In genomic region chr11:65182258-65183170, GRCh38 we compare ENCODE assay signal across 9 cellular contexts. TPM values are rescaled to one million over a fixed set of nuclear protein-coding genes. Genes with fewer than 3 reads are reported as not detected.
A peak's percentile ranks its signal among the peaks of the same experiment; 100 is the strongest.
DNase-seq lines count a peak whose midpoint lies in the region; ATAC-seq, FAIRE-seq and TF ChIP-seq lines count a peak whose summit lies in the region.
"Had no signal": no experiment of that assay in that cellular context is flagged by ENCODE, and none has a peak within 500 bp of the region (broad histone marks: within the 10 kb centered on the region; RNA-seq: fewer than 3 reads in every experiment).

No MANE protein-coding gene starts in this region.

- H3K9me3 Mint-ChIP-seq in IgD-negative memory B cell, result no peaks in the 10 kb centered on the region

- peaks cover 0 to 21% (median 9%) of the 10 kb centered on the region in 3 donors for H3K36me3 ChIP-seq in pancreas

- no peaks in the 10 kb centered on the region for H3K27me3 Mint-ChIP-seq in IgD-negative memory B cell

- peak; percentile 23 to 67 (median 48) for ATAC-seq in pancreas
- ATAC-seq in HG02938 (IDR thresholded peaks at IDR 0.05; ENCODE audit: unreplicated experiment), result no peak
- no peak for ATAC-seq in HG03097 (IDR thresholded peaks at IDR 0.05; ENCODE audit: low FRiP score, unreplicated experiment)

- peak overlapping the region; percentile 87 to 96 (median 92) for H3K27ac ChIP-seq in pancreas

- peak overlapping the region; percentile 82 to 94 (median 87) for H3K4me3 ChIP-seq in pancreas

- DNase-seq in DMS79 treated with DMSO at 0.1 percent for 48 hours (lab: John Stamatoyannopoulos, UW) (peak; percentile 77), head of caudate nucleus (peak in 33 of 42 donors; percentile 19 to 68 (median 45)), pancreas (peak; percentile 56 to 83 (median 64)), NCI-H2107 treated with DMSO at 0.1 percent for 48 hours (lab: John Stamatoyannopoulos, UW; ENCODE audit: unreplicated experiment) (no peak)
- DNase-seq in activated CD8-positive, alpha-beta memory T cell treated with anti-CD3 and anti-CD28 coated beads, Interleukin-2, amount 50 U/mL, for 48 hours, result peak; percentile 58

- H3K4me1 ChIP-seq in pancreas, result peaks cover 0 to 17% (median 0%) of the 10 kb centered on the region in 3 donors

- H3K27ac Mint-ChIP-seq in IgD-negative memory B cell, result peak overlapping the region in 2 of 3 donors; percentile 39 to 42

- H3K4me3 Mint-ChIP-seq in IgD-negative memory B cell, result peak overlapping the region; percentile 67 to 89 (median 86)

- TF ChIP-seq CTCF in pancreas (IDR thresholded peaks at IDR 0.05), result no peak

- FAIRE-seq in pancreas (lab: Jason Lieb, UNC), result no peak

- peaks cover 5 to 26% (median 9%) of the 10 kb centered on the region in 3 donors for H3K4me1 Mint-ChIP-seq in IgD-negative memory B cell

- intact Hi-C loops in head of caudate nucleus (cut with DNase I), result no loop called here
- intact Hi-C loops in pancreas (cut with DNase I), result loop anchor here in 2 of 3 donors (5.0 kb wide), 1 partner anchor 50 kb away; the partner anchor contains the start of gene SYVN1 (in 2 of the 2)

- H3K36me3 Mint-ChIP-seq in IgD-negative memory B cell, result no peaks in the 10 kb centered on the region

- no peaks in the 10 kb centered on the region for H3K27me3 ChIP-seq in pancreas

- 32 to 33% methylated on average over 23 of the region's 23 CpGs for WGBS in pancreas, 2 donors

- no peaks in the 10 kb centered on the region for H3K9me3 ChIP-seq in pancreas

RNA-seq across cellular contexts. Expression of gene CAPN1, which starts 0.8 kb away (rescaled TPM):
- 113 TPM for polyA plus RNA-seq in IgD-negative memory B cell
- total RNA-seq in pancreas, result 100 to 1,000 TPM; 103 to 139 (median 107) TPM
- 100 to 1,000 TPM; 111 to 144 TPM for polyA plus RNA-seq in pancreas

RNA-seq across cellular contexts. Expression of gene SPDYC, which starts 12.5 kb away (rescaled TPM):
- polyA plus RNA-seq in IgD-negative memory B cell (not detected), pancreas (under 1 TPM in 1 of 2 donors, not detected in 1; 0.14 TPM)
- total RNA-seq in pancreas, result not detected
- total RNA-seq: subcutaneous adipose tissue had no signal

RNA-seq across cellular contexts. Expression of gene SYVN1, which starts 48.2 kb away (rescaled TPM):
- polyA plus RNA-seq in IgD-negative memory B cell (61.2 TPM), pancreas (10 to 100 TPM; 63.4 to 64.8 TPM)
- 10 to 100 TPM; 47.5 to 98.2 (median 66.3) TPM for total RNA-seq in pancreas

Comparison
In these comparisons a context has a peak if more than half of its experiments do, and no peak if none do; other contexts are left out.
1. ATAC-seq: peak in pancreas (4 of 4); none in HG02938 (single experiment) and HG03097 (single experiment).